Comparison of ENCODE assay signal across 21 cellular contexts in genomic region chr14:30971586-30971985, GRCh38.
"Had no signal": no experiment of that assay in that cellular context is flagged by ENCODE, and none has a peak within 500 bp of the region (broad histone marks: within the 10 kb centered on the region; RNA-seq: fewer than 3 reads in every experiment).

No MANE protein-coding gene starts in this region.

- H3K9me3 Mint-ChIP-seq: neural crest cell had no signal

- DNase-seq: effector memory CD4-positive, alpha-beta T cell; heart left ventricle; hippocampal formation; left colon; left ventricle myocardium superior; mammary epithelial cell; natural killer cell; pancreas; retina; right lobe of liver; spleen; stimulated activated CD4-positive, alpha-beta T cell treated with anti-CD3 and anti-CD28 coated beads, Interleukin-15, amount 100 ng/mL, for 24 hours; stimulated activated CD4-positive, alpha-beta T cell treated with anti-CD3 and anti-CD28 coated beads, Interleukin-1b, Interleukin-23, amount 100 ng/mL, for 48 hours; stimulated activated CD4-positive, alpha-beta T cell treated with anti-CD3 and anti-CD28 coated beads, Interleukin-4, amount 100 ng/mL, for 24 hours; stimulated activated naive CD8-positive, alpha-beta T cell treated with anti-CD3 and anti-CD28 coated beads, Interleukin-15, amount 100 ng/mL, for 72 hours; testis had no signal

- H3K9me3 ChIP-seq: pancreas, prostate gland, right lobe of liver, testis had no signal

- H3K4me3 ChIP-seq: heart left ventricle, pancreas, prostate gland, right lobe of liver, spleen, testis, tibial nerve had no signal

- ATAC-seq: esophagus mucosa; heart left ventricle; left ventricle myocardium superior; natural killer cell; pancreas; right lobe of liver; stimulated activated memory B cell treated with anti-CD40 and anti-IgM and Interleukin-4, amounts not matched to agents 10 μg/mL and 1 μg/mL and 100 μg/mL, for 72 hours; stimulated activated naive CD8-positive, alpha-beta T cell treated with anti-CD3 and anti-CD28 coated beads, Interleukin-15, amount 100 ng/mL, for 72 hours had no signal

- H3K27me3 ChIP-seq: heart left ventricle, pancreas, right lobe of liver, spleen, testis, tibial nerve had no signal

- H3K27ac ChIP-seq: heart left ventricle, pancreas, prostate gland, right lobe of liver, spleen, testis, tibial nerve had no signal

- H3K4me1 ChIP-seq: prostate gland, testis had no signal

- H3K36me3 Mint-ChIP-seq: natural killer cell had no signal

- H3K36me3 ChIP-seq: pancreas, prostate gland, right lobe of liver had no signal

- H3K27me3 Mint-ChIP-seq: stimulated activated memory B cell treated with anti-CD40 and anti-IgM and Interleukin-4, amounts not matched to agents 10 μg/mL and 1 μg/mL and 100 μg/mL, for 72 hours; stimulated activated naive CD8-positive, alpha-beta T cell treated with anti-CD3 and anti-CD28 coated beads, Interleukin-15, amount 100 ng/mL, for 72 hours had no signal

- H3K4me3 Mint-ChIP-seq: natural killer cell; neural crest cell; stimulated activated memory B cell treated with anti-CD40 and anti-IgM and Interleukin-4, amounts not matched to agents 10 μg/mL and 1 μg/mL and 100 μg/mL, for 72 hours; stimulated activated naive CD8-positive, alpha-beta T cell treated with anti-CD3 and anti-CD28 coated beads, Interleukin-15, amount 100 ng/mL, for 72 hours had no signal

- H3K27ac Mint-ChIP-seq: stimulated activated memory B cell treated with anti-CD40 and anti-IgM and Interleukin-4, amounts not matched to agents 10 μg/mL and 1 μg/mL and 100 μg/mL, for 72 hours had no signal
